ENCODE assay signal across 21 cellular contexts in genomic region chr11:76361773-76362172, GRCh38.
"Had no signal": no experiment of that assay in that cellular context is flagged by ENCODE, and none has a peak within 500 bp of the region (broad histone marks: within the 10 kb centered on the region; RNA-seq: fewer than 3 reads in every experiment).

No MANE protein-coding gene starts in this region.

- H3K27me3 ChIP-seq: adrenal gland, cardiac muscle cell, esophagus muscularis mucosa, hepatocyte, tibial nerve, uterus had no signal

- H3K4me3 Mint-ChIP-seq: activated CD8-positive, alpha-beta memory T cell treated with anti-CD3 and anti-CD28 coated beads, Interleukin-2, amount 10 ng/mL, durations not matched to agents 7 days and 5 days; nephron; T-cell had no signal

- H3K27me3 Mint-ChIP-seq: activated CD8-positive, alpha-beta memory T cell treated with anti-CD3 and anti-CD28 coated beads, Interleukin-2, amount 10 ng/mL, durations not matched to agents 7 days and 5 days; T-cell had no signal

- DNase-seq: activated CD4-positive, alpha-beta T cell treated with anti-CD3 and anti-CD28 coated beads for 1 hour; activated CD4-positive, alpha-beta T cell treated with anti-CD3 and anti-CD28 coated beads, Interleukin-2, amount 50 U/mL, for 48 hours; activated CD8-positive, alpha-beta memory T cell treated with anti-CD3 and anti-CD28 coated beads, Interleukin-2, amount 10 ng/mL, durations not matched to agents 7 days and 5 days; activated gamma-delta T cell treated with Interleukin-2 at 50 U/mL for 16 hours; adrenal gland; dermis blood vessel endothelial cell; effector memory CD4-positive, alpha-beta T cell; left cardiac atrium; lower lobe of right lung; SIG-M5; stimulated activated CD4-positive, alpha-beta T cell treated with anti-CD3 and anti-CD28 coated beads, Interleukin-4, amount 100 ng/mL, for 1 hour; T-cell; uterus had no signal

- H3K27ac ChIP-seq: cardiac muscle cell, esophagus muscularis mucosa, hepatocyte, lower lobe of right lung, tibial nerve, uterus had no signal

- H3K4me1 ChIP-seq: lower lobe of right lung, uterus had no signal

- H3K9me3 Mint-ChIP-seq: nephron, T-cell had no signal

- H3K4me1 Mint-ChIP-seq: nephron had no signal

- ATAC-seq: activated CD8-positive, alpha-beta memory T cell treated with anti-CD3 and anti-CD28 coated beads, Interleukin-2, amount 10 ng/mL, durations not matched to agents 7 days and 5 days; left cardiac atrium; lower lobe of right lung; sciatic nerve; SK-N-SH treated with all-trans-retinoic acid at 6 μM for 48 hours; T-cell had no signal

- H3K36me3 ChIP-seq: adrenal gland, uterus had no signal

- H3K9me3 ChIP-seq: adrenal gland, esophagus muscularis mucosa, lower lobe of right lung, tibial nerve, uterus had no signal

- H3K4me3 ChIP-seq: adrenal gland, cardiac muscle cell, esophagus muscularis mucosa, hepatocyte, lower lobe of right lung, smooth muscle cell, tibial nerve, uterus had no signal

- H3K27ac Mint-ChIP-seq: activated CD8-positive, alpha-beta memory T cell treated with anti-CD3 and anti-CD28 coated beads, Interleukin-2, amount 10 ng/mL, durations not matched to agents 7 days and 5 days; nephron had no signal
